ENCODE assay signal across 1 cellular context in the genomic region with DNA sequence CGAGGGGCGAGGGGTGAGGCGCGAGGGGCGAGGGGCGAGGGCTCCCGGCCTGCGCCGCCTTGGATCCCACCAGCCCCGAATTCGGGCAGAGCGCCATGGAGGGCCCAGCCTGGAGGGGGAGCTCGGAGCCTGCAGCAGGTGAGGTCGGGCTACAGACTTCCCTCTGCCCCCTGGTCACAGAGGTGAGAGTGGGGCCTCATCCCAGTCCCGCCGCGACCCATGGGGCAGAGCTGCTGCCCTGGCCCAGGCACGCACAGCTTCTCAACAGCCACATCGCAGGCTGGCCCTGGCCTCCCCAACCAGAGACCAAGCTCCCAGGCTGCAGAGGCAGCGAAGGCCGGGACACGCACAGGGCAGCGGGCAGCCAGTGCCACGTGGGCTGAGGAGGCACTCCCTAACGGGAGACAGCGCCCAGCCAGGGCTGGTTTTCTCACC.
TF ChIP-seq lines count a peak whose summit lies in the region.

No MANE protein-coding gene starts in this region.

TF ChIP-seq in H1, 55 proteins besides CTCF, POLR2A, EP300 and RAD21 (continued from another document):
- TF ChIP-seq TBP (IDR thresholded peaks at IDR 0.05; ENCODE audit: low read depth, low read length), result peak; percentile 36; the same call in 1 of the 2 replicates
